In genomic region chr6:166383817-166384363, GRCh38 we compare ENCODE assay signal across 8 cellular contexts. TPM values are rescaled to one million over a fixed set of nuclear protein-coding genes. Genes with fewer than 3 reads are reported as not detected.
DNase-seq lines count a peak whose midpoint lies in the region; ATAC-seq and TF ChIP-seq lines count a peak whose summit lies in the region.
"Not testable (repeated sequence)": the region's sequence is repeated elsewhere in the genome, so short reads cannot be mapped to it uniquely, and the experiment has no call there.

No MANE protein-coding gene starts in this region.

- H3K27ac Mint-ChIP-seq in type B pancreatic cell = peak overlapping the region; percentile 98

- not testable (repeated sequence) for H3K27me3 Mint-ChIP-seq in type B pancreatic cell

- H3K4me3 Mint-ChIP-seq in type B pancreatic cell = peak overlapping the region; percentile 93

- H3K4me1 ChIP-seq in endocrine pancreas (ENCODE audit: control insufficient read depth, insufficient read depth, low read length) = not testable (repeated sequence)
- peaks cover 0 to 22% (median 11%) of the 10 kb centered on the region in 4 donors for H3K4me1 ChIP-seq in sigmoid colon

- H3K36me3 ChIP-seq in SK-N-MC (ENCODE audit: insufficient read depth, low read length); endocrine pancreas (ENCODE audit: control insufficient read depth, insufficient read depth, low read length); sigmoid colon: not testable (repeated sequence)

- not testable (repeated sequence) for H3K4me1 Mint-ChIP-seq in type B pancreatic cell (ENCODE audit: unreplicated experiment)

- H3K4me3 ChIP-seq in GM12875 (ENCODE audit: low read depth, low read length) (peak overlapping the region; percentile 69), SK-N-MC (peak overlapping the region; percentile 93), endocrine pancreas (ENCODE audit: control insufficient read depth, insufficient read depth, low read length) (peak overlapping the region; percentile 68), sigmoid colon (peak overlapping the region; percentile 57 to 98 (median 97))

- not testable (repeated sequence) for TF ChIP-seq EP300 in sigmoid colon (IDR thresholded peaks at IDR 0.05)

- peak overlapping the region; percentile 36; the same call in 1 of the 2 replicates for H3K27ac ChIP-seq in SK-N-MC
- peak overlapping the region; percentile 92 to 97 (median 95) for H3K27ac ChIP-seq in sigmoid colon

- H3K9ac ChIP-seq in SK-N-MC (ENCODE audit: insufficient read length) = peak overlapping the region; percentile 87
- H3K9ac ChIP-seq in endocrine pancreas (ENCODE audit: control insufficient read depth, insufficient read depth, low read length) = peak overlapping the region; percentile 55

- TF ChIP-seq CTCF in GM12875 (IDR thresholded peaks at IDR 0.05; ENCODE audit: borderline replicate concordance, insufficient read depth, low read depth, low read length) (peak; percentile 20; the same call in 1 of the 2 replicates), sigmoid colon (IDR thresholded peaks at IDR 0.05) (peak; percentile 19 to 47 (median 30)), type B pancreatic cell (conservative IDR thresholded peaks at IDR 0.05) (peak; percentile 67)

- H3K36me3 Mint-ChIP-seq in type B pancreatic cell = not testable (repeated sequence)

- not testable (repeated sequence) for H3K27me3 ChIP-seq in endocrine pancreas (ENCODE audit: control insufficient read depth, insufficient read depth, low read length); sigmoid colon

- ATAC-seq in HG03342 (IDR thresholded peaks at IDR 0.05; ENCODE audit: unreplicated experiment) (peak; percentile 10), left colon (peak; percentile 10)

- not testable (repeated sequence) for H3K9me3 ChIP-seq in SK-N-MC (ENCODE audit: low read depth, low read length); endocrine pancreas (ENCODE audit: control insufficient read depth, low read length); sigmoid colon

- WGBS in sigmoid colon, 2 donors = 5 to 21% methylated on average over 20 of the region's 20 CpGs

- H3K9me3 Mint-ChIP-seq in type B pancreatic cell = not testable (repeated sequence)

- intact Hi-C loops in left colon (cut with DNase I, micrococcal nuclease) = not testable (repeated sequence)
- intact Hi-C loops in sigmoid colon (cut with DNase I) = loop anchor here (2.0 to 10.0 kb wide), 5 partner anchors 173 to 573 kb away; partner anchors contain the start of genes RNASET2 and RPS6KA2

- not testable (repeated sequence) for DNase-seq in SK-N-MC (ENCODE audit: low read depth, low spot score); sigmoid colon; type B pancreatic cell (ENCODE audit: extremely low spot score, unreplicated experiment)
- DNase-seq in activated effector memory CD4-positive, alpha-beta T cell treated with anti-CD3 and anti-CD28 coated beads, Interleukin-2, amount 50 U/mL, for 16 hours = peak; percentile 75
- DNase-seq in left colon = peak; percentile 48 to 72

- TF ChIP-seq POLR2A in sigmoid colon (IDR thresholded peaks at IDR 0.05) = not testable (repeated sequence)

RNA-seq across cellular contexts. Expression of gene MPC1, which starts 1.1 kb away (rescaled TPM):
- total RNA-seq in left colon (100 to 1,000 TPM; 124 to 152 TPM), sigmoid colon (10 to 100 TPM; 52.9 to 82.0 (median 78.3) TPM), type B pancreatic cell (ENCODE audit: low replicate concordance) (40.9 and 45.8 TPM in 2 replicates)
- 100 to 1,000 TPM; 116 to 310 (median 161) TPM for polyA plus RNA-seq in sigmoid colon

RNA-seq across cellular contexts. Expression of gene SFT2D1, which starts 41.5 kb away (rescaled TPM):
- total RNA-seq in left colon (10 to 100 TPM; 57.7 to 64.7 TPM), sigmoid colon (10 to 100 TPM; 26.0 to 46.2 (median 37.6) TPM), type B pancreatic cell (ENCODE audit: low replicate concordance) (29.5 and 36.0 TPM in 2 replicates)
- polyA plus RNA-seq in sigmoid colon = 10 to 100 TPM; 49.2 to 92.8 (median 58.3) TPM
